10 cellular contexts compared by ENCODE assay signal in genomic region chr7:98641646-98642489, GRCh38. TPM values are rescaled to one million over a fixed set of nuclear protein-coding genes. Genes with fewer than 3 reads are reported as not detected.
DNase-seq lines count a peak whose midpoint lies in the region; ATAC-seq and TF ChIP-seq lines count a peak whose summit lies in the region.
"Had no signal": no experiment of that assay in that cellular context is flagged by ENCODE, and none has a peak within 500 bp of the region (broad histone marks: within the 10 kb centered on the region; RNA-seq: fewer than 3 reads in every experiment).

No MANE protein-coding gene starts in this region.

- WGBS in mammary epithelial cell (ENCODE audit: low coverage, missing lambda C conversion rate): 56% methylated on average over 10 of the region's 15 CpGs

- no peak overlapping the region for H3K9ac ChIP-seq in mammary epithelial cell (ENCODE audit: insufficient read depth, low read length)

- H3K9me3 ChIP-seq in MG63: no peaks in the 10 kb centered on the region
- H3K9me3 ChIP-seq in mammary epithelial cell (replicated peaks; ENCODE audit: insufficient read depth, low read length): no peaks in the 10 kb centered on the region

- CTCF ChIA-PET in mammary epithelial cell (lab: Charles Lee; ENCODE audit: low non-redundant PET): no interaction called here

- H2AFZ ChIP-seq in GM23338 (no peak overlapping the region), mammary epithelial cell (ENCODE audit: low read depth, low read length) (no peak overlapping the region)

- H3K36me3 Mint-ChIP-seq in GM23338 (ENCODE audit: low read depth): 0 out of 3 replicates have a peak, but pooled peaks cover 4% of the 10 kb centered on the region

- DNase-seq in GM23338 (ENCODE audit: low spot score) (peak; percentile 50), KG1 (lab: John Stamatoyannopoulos, UW) (peak; percentile 15), left colon (peak; percentile 33 to 46), MG63 (no peak), mammary epithelial cell (no peak), 8988T (no peak), mucosa of gallbladder (ENCODE audit: low spot score) (no peak)
- DNase-seq: heart left ventricle had no signal

- H3K9me2 ChIP-seq in GM23338 (ENCODE audit: insufficient read depth): no peaks in the 10 kb centered on the region

- TF ChIP-seq CTCF in GM23338 (conservative IDR thresholded peaks at IDR 0.05; ENCODE audit: low read depth in 2 of 2) (no peak), mammary epithelial cell (conservative IDR thresholded peaks at IDR 0.05 in 1 of 2, IDR thresholded peaks at IDR 0.05 in 1 of 2; ENCODE audit: extremely low read depth in 1 of 2, insufficient read depth in 1 of 2, low read depth in 1 of 2, low read length in 2 of 2) (no peak)

- H3K4me3 Mint-ChIP-seq in GM23338: no peak overlapping the region

- H3K4me3 ChIP-seq in GM23338: no peak overlapping the region
- no peak overlapping the region for H3K4me3 ChIP-seq in MG63
- H3K4me3 ChIP-seq in mammary epithelial cell (replicated peaks in 1 of 3; ENCODE audit: insufficient read depth in 1 of 3, low read depth in 2 of 3, low read length in 3 of 3): no peak overlapping the region
- H3K4me3 ChIP-seq: heart left ventricle had no signal

- peaks cover 8% of the 10 kb centered on the region for H3K27me3 Mint-ChIP-seq in GM23338 (ENCODE audit: insufficient read depth, low read depth, poor library complexity)

- H3K4me2 ChIP-seq in GM23338 (no peak overlapping the region), mammary epithelial cell (ENCODE audit: insufficient read depth, low read depth, low read length) (no peak overlapping the region)

- no peaks in the 10 kb centered on the region for H3K79me2 ChIP-seq in GM23338 (replicated peaks; ENCODE audit: insufficient read depth)
- H3K79me2 ChIP-seq in mammary epithelial cell (ENCODE audit: insufficient read depth, low read length): no peaks in the 10 kb centered on the region

- peaks cover 14% of the 10 kb centered on the region; the same call in 2 of the 3 replicates for H3K9me3 Mint-ChIP-seq in GM23338

- ATAC-seq in GM18858 (IDR thresholded peaks at IDR 0.05; ENCODE audit: unreplicated experiment) (peak; percentile 72), GM23338 (peak; percentile 29; the same call in 2 of the 3 replicates), left colon (no peak)
- ATAC-seq: HCT116 had no signal

- H3K4me1 ChIP-seq in GM23338 (ENCODE audit: insufficient read depth): no peaks in the 10 kb centered on the region
- no peaks in the 10 kb centered on the region for H3K4me1 ChIP-seq in mammary epithelial cell (ENCODE audit: insufficient read depth, low read length)
- H3K4me1 ChIP-seq: heart left ventricle had no signal

- no peaks in the 10 kb centered on the region for H4K20me1 ChIP-seq in GM23338 (replicated peaks; ENCODE audit: insufficient read depth)
- no peaks in the 10 kb centered on the region for H4K20me1 ChIP-seq in mammary epithelial cell (ENCODE audit: insufficient read depth, low read length)

- no peaks in the 10 kb centered on the region for H3K36me3 ChIP-seq in GM23338 (ENCODE audit: insufficient read depth)
- no peaks in the 10 kb centered on the region for H3K36me3 ChIP-seq in MG63
- no peaks in the 10 kb centered on the region for H3K36me3 ChIP-seq in mammary epithelial cell (ENCODE audit: insufficient read depth, low read length)
- H3K36me3 ChIP-seq: heart left ventricle had no signal

- no peak overlapping the region for H3K27ac Mint-ChIP-seq in GM23338

- no peak overlapping the region for H3K27ac ChIP-seq in GM23338 (ENCODE audit: low read depth)
- H3K27ac ChIP-seq in mammary epithelial cell (ENCODE audit: insufficient read depth, low read depth, low read length): no peak overlapping the region
- H3K27ac ChIP-seq: heart left ventricle had no signal

- in situ Hi-C loops in mammary epithelial cell (cut with MboI; ENCODE audit: low sequenced_read_pairs in 2 of 2): no loop called here

- no peaks in the 10 kb centered on the region for H3F3A ChIP-seq in GM23338 (replicated peaks; ENCODE audit: low read depth)

- no peaks in the 10 kb centered on the region for H3K27me3 ChIP-seq in GM23338 (ENCODE audit: insufficient read depth)
- no peaks in the 10 kb centered on the region for H3K27me3 ChIP-seq in MG63
- H3K27me3 ChIP-seq in mammary epithelial cell (ENCODE audit: insufficient read depth, low read length): no peaks in the 10 kb centered on the region

- BruUV-seq in mammary epithelial cell (replicated peaks; lab: Mats Ljungman, UMichigan): no TSS peak

- H3K4me1 Mint-ChIP-seq in GM23338: no peaks in the 10 kb centered on the region

- intact Hi-C loops in left colon (cut with DNase I, micrococcal nuclease) (no loop called here), mammary epithelial cell (cut with micrococcal nuclease) (no loop called here)

- dilution Hi-C loops in mammary epithelial cell (cut with HindIII; ENCODE audit: low sequenced_read_pairs): loop anchor here (5.0 kb wide), 1 partner anchor 35 kb away; no protein-coding TSS in a partner anchor

TF ChIP-seq in GM23338, 12 proteins besides CTCF, POLR2A, EP300 and RAD21:
- TF ChIP-seq EZH2phosphoT487 (IDR thresholded peaks at IDR 0.05; ENCODE audit: unreplicated experiment): no peak
- TF ChIP-seq CREB1 (CRISPR knock-in tag; IDR thresholded peaks at IDR 0.05; ENCODE audit: low read depth): no peak
- TF ChIP-seq STAT1 (IDR thresholded peaks at IDR 0.05; ENCODE audit: unreplicated experiment): no peak

RNA-seq across cellular contexts. Expression of gene NPTX2, which starts 24.8 kb away (rescaled TPM):
- 24.1 and 29.9 TPM in 2 replicates for total RNA-seq in GM23338 (2014; rRNA removed; shearing (Covaris generic))
- polyA plus RNA-seq in GM23338 (2016; fragmentation: Nextera tagmentation; extraction: Ambion mirVana) (8.1 and 8.2 TPM in 2 replicates), mammary epithelial cell (0.01 TPM)
- total RNA-seq in left colon (1 to 10 TPM; 2.1 to 5.9 TPM), mammary epithelial cell (1 to 10 TPM in 1 of 2 donors, under 1 TPM in 1; 0.21 to 3.0 TPM), mucosa of gallbladder (2.7 TPM)
- total RNA-seq in MG63 (2014; rRNA removed; shearing (Covaris generic); ENCODE audit: low replicate concordance): 0.94 and 2.1 TPM in 2 replicates
- not detected for polyA minus RNA-seq in mammary epithelial cell

Comparison
In these comparisons a context has a peak if more than half of its experiments do, and no peak if none do; other contexts are left out.
1. DNase-seq: peak in GM23338 (single experiment), KG1 (single experiment) and left colon (2 of 2); none in MG63 (single experiment), mammary epithelial cell (single experiment), 8988T (single experiment) and mucosa of gallbladder (single experiment).